17 cellular contexts compared by ENCODE assay signal in the genomic region with DNA sequence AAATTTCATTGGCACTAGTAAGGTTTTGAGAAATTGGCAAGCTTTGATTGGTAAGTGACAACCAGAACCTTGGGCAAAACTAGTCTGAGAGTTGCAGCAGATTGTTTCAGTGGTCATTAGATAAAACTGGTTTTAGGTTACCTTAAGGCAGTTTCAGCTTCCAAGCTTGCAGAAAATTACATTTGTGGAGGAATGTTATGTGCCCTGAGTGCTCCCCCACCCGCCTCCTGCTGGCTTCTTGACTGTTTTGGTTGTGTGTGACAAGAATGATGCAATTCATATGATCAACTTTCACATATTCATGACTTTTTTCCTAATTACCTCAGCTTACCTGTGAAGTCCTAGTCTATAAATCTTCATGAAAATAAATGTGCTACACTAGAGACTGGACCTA.
DNase-seq lines count a peak whose midpoint lies in the region; ATAC-seq and TF ChIP-seq lines count a peak whose summit lies in the region.
"Had no signal": no experiment of that assay in that cellular context is flagged by ENCODE, and none has a peak within 500 bp of the region (broad histone marks: within the 10 kb centered on the region; RNA-seq: fewer than 3 reads in every experiment).

No MANE protein-coding gene starts in this region.

- peak overlapping the region; percentile 65 for H3K4me3 ChIP-seq in endodermal cell (ENCODE audit: low read length)
- H3K4me3 ChIP-seq: cardiac muscle cell, esophagus squamous epithelium, sigmoid colon, thyroid gland had no signal

- WGBS in endodermal cell (ENCODE audit: insufficient coverage in 1 of 2, insufficient read length in 1 of 2), 2 experiments: 86% methylated on average over 1 of the region's 1 CpG; no CpG with 5 or more reads in 1 of the 2 experiments

- no peak overlapping the region for H3K27ac ChIP-seq in endodermal cell (ENCODE audit: low read depth, low read length)
- H3K27ac ChIP-seq: cardiac muscle cell, esophagus squamous epithelium, sigmoid colon, thyroid gland had no signal

- H3K36me3 ChIP-seq in endodermal cell (ENCODE audit: control insufficient read depth, insufficient read depth, low read length): no peaks in the 10 kb centered on the region
- H3K36me3 ChIP-seq: cardiac muscle cell, esophagus squamous epithelium, sigmoid colon, thyroid gland had no signal

- peaks cover 3% of the 10 kb centered on the region for H3K36me3 Mint-ChIP-seq in endodermal cell (ENCODE audit: low read depth)
- H3K36me3 Mint-ChIP-seq: CD4-positive, CD25-positive, alpha-beta regulatory T cell had no signal

- H3K9ac ChIP-seq in endodermal cell (ENCODE audit: extremely low read depth, low read length, poor library complexity, severe bottlenecking): no peak overlapping the region

- DNase-seq in endodermal cell (no peak), NCI-H146 treated with DMSO at 0.1 percent for 48 hours (lab: John Stamatoyannopoulos, UW; ENCODE audit: unreplicated experiment) (no peak), T-helper 2 cell (no peak), NCI-H2227 treated with DMSO at 0.1 percent for 48 hours (lab: John Stamatoyannopoulos, UW) (no peak), NCI-H2171 (lab: John Stamatoyannopoulos, UW) (no peak)
- DNase-seq: activated CD4-positive, CD25-positive, alpha-beta regulatory T cell; CD4-positive, CD25-positive, alpha-beta regulatory T cell; esophagus squamous epithelium; MV-4-11; NCI-H446 treated with DMSO at 0.1 percent for 48 hours; sigmoid colon had no signal

- H3K4me1 Mint-ChIP-seq in endodermal cell: peaks cover 44% of the 10 kb centered on the region
- H3K4me1 Mint-ChIP-seq: CD4-positive, CD25-positive, alpha-beta regulatory T cell had no signal

- no peaks in the 10 kb centered on the region for H3K27me3 Mint-ChIP-seq in endodermal cell (ENCODE audit: insufficient read depth)
- H3K27me3 Mint-ChIP-seq: CD4-positive, CD25-positive, alpha-beta regulatory T cell had no signal

- H3K9me3 ChIP-seq in endodermal cell (ENCODE audit: control insufficient read depth, low read length): peaks cover 4% of the 10 kb centered on the region
- H3K9me3 ChIP-seq: esophagus squamous epithelium, sigmoid colon, thyroid gland had no signal

- ATAC-seq in GM19023 (IDR thresholded peaks at IDR 0.05; ENCODE audit: unreplicated experiment) (peak; percentile 8), GM21786 (IDR thresholded peaks at IDR 0.05; ENCODE audit: unreplicated experiment) (peak; percentile 24), HG03175 (IDR thresholded peaks at IDR 0.05; ENCODE audit: unreplicated experiment) (peak; percentile 14)

- H3K27ac Mint-ChIP-seq in endodermal cell: peak overlapping the region; percentile 75
- H3K27ac Mint-ChIP-seq: activated T-helper 2 cell treated with anti-CD3 and anti-CD28 coated beads, Interferon-gamma antibody, Interleukin-2, Interleukin-4, amounts not matched to agents 10 μg/mL and 5 μg/mL and 100 μg/mL, durations not matched to agents 14 hours and 24 hours and 36 hours; CD4-positive, CD25-positive, alpha-beta regulatory T cell had no signal

- peaks cover 5% of the 10 kb centered on the region for H3K4me1 ChIP-seq in endodermal cell (ENCODE audit: control insufficient read depth, insufficient read depth, low read length)
- H3K4me1 ChIP-seq: esophagus squamous epithelium had no signal

- no peak for TF ChIP-seq CTCF in endodermal cell (conservative IDR thresholded peaks at IDR 0.05)

- no peaks in the 10 kb centered on the region for H3K27me3 ChIP-seq in endodermal cell (ENCODE audit: control insufficient read depth, insufficient read depth, low read length, poor library complexity, severe bottlenecking)
- H3K27me3 ChIP-seq: cardiac muscle cell, esophagus squamous epithelium, sigmoid colon, thyroid gland had no signal

- peaks cover 6% of the 10 kb centered on the region for H3K9me3 Mint-ChIP-seq in endodermal cell
- H3K9me3 Mint-ChIP-seq: activated T-helper 2 cell treated with anti-CD3 and anti-CD28 coated beads, Interferon-gamma antibody, Interleukin-2, Interleukin-4, amounts not matched to agents 10 μg/mL and 5 μg/mL and 100 μg/mL, durations not matched to agents 14 hours and 24 hours and 36 hours had no signal

- H3K4me3 Mint-ChIP-seq in endodermal cell: peak overlapping the region; percentile 36
- H3K4me3 Mint-ChIP-seq: CD4-positive, CD25-positive, alpha-beta regulatory T cell had no signal
